31 cellular contexts compared by ENCODE assay signal in genomic region chr4:160091631-160092030, GRCh38.
"Had no signal": no experiment of that assay in that cellular context is flagged by ENCODE, and none has a peak within 500 bp of the region (broad histone marks: within the 10 kb centered on the region; RNA-seq: fewer than 3 reads in every experiment).

No MANE protein-coding gene starts in this region.

- H3K36me3 ChIP-seq: brain microvascular endothelial cell, cardiac muscle cell, colonic mucosa, esophagus muscularis mucosa, gastroesophageal sphincter, heart right ventricle had no signal

- H3K27ac ChIP-seq: brain microvascular endothelial cell, cardiac muscle cell, colonic mucosa, esophagus muscularis mucosa, gastroesophageal sphincter, heart right ventricle had no signal

- FAIRE-seq: astrocyte, endometrium, endothelial cell of umbilical vein had no signal

- DNase-seq: activated CD4-positive, alpha-beta memory T cell treated with anti-CD3 and anti-CD28 coated beads for 36 hours; activated CD4-positive, alpha-beta T cell treated with anti-CD3 and anti-CD28 coated beads for 36 hours; activated CD4-positive, alpha-beta T cell treated with anti-CD3 and anti-CD28 coated beads, Interleukin-2, amount 10 ng/mL, durations not matched to agents 24 days and 14 days; activated CD4-positive, CD25-positive, alpha-beta regulatory T cell; activated CD4-positive, CD25-positive, alpha-beta regulatory T cell treated with anti-CD3 and anti-CD28 coated beads, Interleukin-2, amount 50 U/mL, for 72 hours; activated CD8-positive, alpha-beta memory T cell treated with anti-CD3 and anti-CD28 coated beads, Interleukin-2, amount 10 ng/mL, durations not matched to agents 7 days and 5 days; activated CD8-positive, alpha-beta memory T cell treated with anti-CD3 and anti-CD28 coated beads, Interleukin-2, amount 50 U/mL, for 4 hours; activated CD8-positive, alpha-beta T cell treated with anti-CD3 and anti-CD28 coated beads, Interleukin-2, amount 10 ng/mL, durations not matched to agents 7 days and 5 days; activated gamma-delta T cell; activated naive CD4-positive, alpha-beta T cell; activated naive CD4-positive, alpha-beta T cell treated with anti-CD3 and anti-CD28 coated beads, Interleukin-2, amount 10 ng/mL, durations not matched to agents 7 days and 5 days; activated naive CD8-positive, alpha-beta T cell treated with anti-CD3 and anti-CD28 coated beads, Interleukin-2, amount 10 ng/mL, durations not matched to agents 7 days and 5 days; activated T-cell treated with anti-CD3 and anti-CD28 coated beads, Interleukin-2, amount 50 U/mL, for 1 hour; activated T-cell treated with anti-CD3 and anti-CD28 coated beads, Interleukin-2, amount 50 U/mL, for 72 hours; anterior cingulate cortex; brain microvascular endothelial cell; central memory CD4-positive, alpha-beta T cell; cerebellar nuclear complex; colonic mucosa; effector CD8-positive, alpha-beta T cell; erythroblast; foreskin melanocyte; heart right ventricle; T-helper 2 cell had no signal

- H3K9me3 ChIP-seq: colonic mucosa, esophagus muscularis mucosa had no signal

- ATAC-seq: activated CD4-positive, alpha-beta T cell treated with anti-CD3 and anti-CD28 coated beads for 36 hours; activated CD8-positive, alpha-beta memory T cell treated with anti-CD3 and anti-CD28 coated beads, Interleukin-2, amount 10 ng/mL, durations not matched to agents 7 days and 5 days; activated CD8-positive, alpha-beta T cell treated with anti-CD3 and anti-CD28 coated beads, Interleukin-2, amount 10 ng/mL, durations not matched to agents 7 days and 5 days; activated naive CD4-positive, alpha-beta T cell treated with anti-CD3 and anti-CD28 coated beads, Interleukin-2, amount 50 U/mL, for 72 hours; activated T-cell treated with anti-CD3 and anti-CD28 coated beads, Interleukin-2, amount 50 U/mL, for 72 hours; gastroesophageal sphincter; heart right ventricle had no signal

- H3K27me3 ChIP-seq: brain microvascular endothelial cell, cardiac muscle cell, colonic mucosa, esophagus muscularis mucosa, gastroesophageal sphincter, heart right ventricle had no signal

- H3K4me3 ChIP-seq: cardiac muscle cell, colonic mucosa, esophagus muscularis mucosa, gastroesophageal sphincter, heart right ventricle had no signal

- H3K4me1 ChIP-seq: colonic mucosa, esophagus muscularis mucosa, gastroesophageal sphincter, heart right ventricle had no signal
